In genomic region chrX:41796577-41796976, GRCh38 we compare ENCODE assay signal across 24 cellular contexts.
DNase-seq lines count a peak whose midpoint lies in the region; ATAC-seq and TF ChIP-seq lines count a peak whose summit lies in the region.
"Had no signal": no experiment of that assay in that cellular context is flagged by ENCODE, and none has a peak within 500 bp of the region (broad histone marks: within the 10 kb centered on the region; RNA-seq: fewer than 3 reads in every experiment).

No MANE protein-coding gene starts in this region.

- H3K36me3 ChIP-seq in psoas muscle (ENCODE audit: insufficient read depth in 1 of 2, low read depth in 1 of 2) (no peaks in the 10 kb centered on the region), stomach (no peaks in the 10 kb centered on the region), neural progenitor cell (no peaks in the 10 kb centered on the region)
- H3K36me3 ChIP-seq: breast epithelium, prostate gland had no signal

- H3K27ac ChIP-seq in CD4-positive, alpha-beta T cell (ENCODE audit: low read depth, low read length): no peak overlapping the region
- H3K27ac ChIP-seq in psoas muscle (no peak overlapping the region), stomach (no peak overlapping the region), neural progenitor cell (no peak overlapping the region)
- H3K27ac ChIP-seq: breast epithelium, foreskin keratinocyte, prostate gland had no signal

- no peak overlapping the region for H3K4me3 Mint-ChIP-seq in CD4-positive, alpha-beta T cell
- H3K4me3 Mint-ChIP-seq in activated CD4-positive, alpha-beta memory T cell treated with anti-CD3 and anti-CD28 coated beads for 36 hours: no peak overlapping the region
- H3K4me3 Mint-ChIP-seq in neural progenitor cell: no peak overlapping the region
- H3K4me3 Mint-ChIP-seq: dendritic cell treated with granulocyte-macrophage colony-stimulating factor and Interleukin-4, amounts not matched to agents 40 ng/mL and 50 ng/mL, for 4 days; GM23338 had no signal

- H3K4me3 ChIP-seq in psoas muscle: no peak overlapping the region
- H3K4me3 ChIP-seq in stomach: no peak overlapping the region
- H3K4me3 ChIP-seq in neural progenitor cell: no peak overlapping the region
- H3K4me3 ChIP-seq: breast epithelium, GM23338, prostate gland, skin epidermis had no signal

- peaks cover 4% of the 10 kb centered on the region for H3K9me3 ChIP-seq in CD4-positive, alpha-beta T cell (ENCODE audit: control insufficient read depth, low read length)
- H3K9me3 ChIP-seq in psoas muscle (no peaks in the 10 kb centered on the region), stomach (peaks cover 0 to 6% (median 2%) of the 10 kb centered on the region in 4 donors), neural progenitor cell (ENCODE audit: low read depth) (no peaks in the 10 kb centered on the region)
- H3K9me3 ChIP-seq: Caco-2, prostate gland had no signal

- TF ChIP-seq CTCF in CD4-positive, alpha-beta T cell (IDR thresholded peaks at IDR 0.05): no peak
- TF ChIP-seq CTCF in psoas muscle (IDR thresholded peaks at IDR 0.05): no peak
- TF ChIP-seq CTCF in stomach (IDR thresholded peaks at IDR 0.05): no peak
- TF ChIP-seq CTCF in neural progenitor cell (IDR thresholded peaks at IDR 0.05): no peak

- H3K4me2 ChIP-seq in neural progenitor cell: no peak overlapping the region
- H3K4me2 ChIP-seq: GM23338 had no signal

- H2AFZ ChIP-seq in neural progenitor cell (replicated peaks): no peak overlapping the region
- H2AFZ ChIP-seq: GM23338 had no signal

- CTCF ChIA-PET in CD4-positive, alpha-beta T cell (lab: Charles Lee): interaction anchor here (0.6 kb wide), 1 partner anchor 15 kb away, joined by 3 read pairs; no protein-coding TSS in a partner anchor
- CTCF ChIA-PET in activated CD4-positive, alpha-beta memory T cell treated with anti-CD3 and anti-CD28 coated beads for 36 hours (lab: Charles Lee): no interaction called here

- peaks cover 37% of the 10 kb centered on the region for H3K79me2 ChIP-seq in neural progenitor cell (ENCODE audit: low read depth)

- 72 to 96% (median 84%) methylated on average over 1 of the region's 1 CpG for WGBS in psoas muscle, 3 donors
- 63 to 91% (median 85%) methylated on average over 1 of the region's 1 CpG for WGBS in stomach, 5 donors

- intact Hi-C loops in CD4-positive, alpha-beta T cell (cut with DNase I, micrococcal nuclease): loop anchor here (5.0 to 10.0 kb wide), 4 partner anchors 1146 to 1761 kb away; no protein-coding TSS in a partner anchor
- intact Hi-C loops in activated CD4-positive, alpha-beta memory T cell treated with anti-CD3 and anti-CD28 coated beads for 36 hours (cut with micrococcal nuclease): loop anchor here (2.0 to 10.0 kb wide), 4 partner anchors 110 to 1761 kb away; no protein-coding TSS in a partner anchor
- intact Hi-C loops in psoas muscle (cut with DNase I): no loop called here
- intact Hi-C loops in stomach (cut with DNase I; ENCODE audit: low total_unique reads): no loop called here

- H3K27ac Mint-ChIP-seq in CD4-positive, alpha-beta T cell: peak overlapping the region; percentile 13
- H3K27ac Mint-ChIP-seq in activated CD4-positive, alpha-beta memory T cell treated with anti-CD3 and anti-CD28 coated beads for 36 hours: peak overlapping the region; percentile 31
- H3K27ac Mint-ChIP-seq in neural progenitor cell: no peak overlapping the region
- H3K27ac Mint-ChIP-seq: dendritic cell treated with granulocyte-macrophage colony-stimulating factor and Interleukin-4, amounts not matched to agents 40 ng/mL and 50 ng/mL, for 4 days; GM23338 had no signal

- H3K9me3 Mint-ChIP-seq in CD4-positive, alpha-beta T cell: no peaks in the 10 kb centered on the region
- peaks cover 8% of the 10 kb centered on the region for H3K9me3 Mint-ChIP-seq in activated CD4-positive, alpha-beta memory T cell treated with anti-CD3 and anti-CD28 coated beads for 36 hours
- peaks cover 7% of the 10 kb centered on the region for H3K9me3 Mint-ChIP-seq in neural progenitor cell
- H3K9me3 Mint-ChIP-seq: dendritic cell treated with granulocyte-macrophage colony-stimulating factor and Interleukin-4, amounts not matched to agents 40 ng/mL and 50 ng/mL, for 4 days had no signal

- H3K4me1 ChIP-seq in psoas muscle (no peaks in the 10 kb centered on the region), stomach (no peaks in the 10 kb centered on the region), neural progenitor cell (peaks cover 7% of the 10 kb centered on the region)
- H3K4me1 ChIP-seq: breast epithelium, Caco-2, foreskin keratinocyte, prostate gland had no signal

- no peak for TF ChIP-seq POLR2A in stomach (IDR thresholded peaks at IDR 0.05)

- DNase-seq in CD4-positive, alpha-beta T cell: no peak
- DNase-seq in activated CD4-positive, alpha-beta memory T cell treated with anti-CD3 and anti-CD28 coated beads for 36 hours: no peak
- DNase-seq in amygdala (lab: John Stamatoyannopoulos, UW) (no peak), psoas muscle (no peak), stomach (no peak), neural progenitor cell (ENCODE audit: low spot score) (no peak)
- DNase-seq: activated CD4-positive, alpha-beta T cell treated with anti-CD3 and anti-CD28 coated beads for 1 hour; activated CD8-positive, alpha-beta memory T cell treated with anti-CD3 and anti-CD28 coated beads, Interleukin-2, amount 50 U/mL, for 48 hours; Caco-2; foreskin keratinocyte; mesendoderm; NCI-H1048; NCI-H2029 treated with DMSO at 0.1 percent for 48 hours; NCI-H510A treated with DMSO at 0.1 percent for 48 hours; SHP77 treated with DMSO at 0.1 percent for 48 hours; stimulated activated CD4-positive, alpha-beta T cell treated with anti-CD3 and anti-CD28 coated beads, Interleukin-4, amount 100 ng/mL, for 1 hour; substantia nigra had no signal

- H3K9ac ChIP-seq in neural progenitor cell: no peak overlapping the region

- peaks cover 35% of the 10 kb centered on the region for H3K4me1 Mint-ChIP-seq in CD4-positive, alpha-beta T cell (ENCODE audit: low read depth)
- H3K4me1 Mint-ChIP-seq in activated CD4-positive, alpha-beta memory T cell treated with anti-CD3 and anti-CD28 coated beads for 36 hours (ENCODE audit: low read depth): peaks cover 39% of the 10 kb centered on the region
- H3K4me1 Mint-ChIP-seq in neural progenitor cell: no peaks in the 10 kb centered on the region

- POLR2A ChIA-PET in CD4-positive, alpha-beta T cell (lab: Charles Lee): no interaction called here
- POLR2A ChIA-PET in activated CD4-positive, alpha-beta memory T cell treated with anti-CD3 and anti-CD28 coated beads for 36 hours (lab: Charles Lee): interaction anchor here (0.6 to 1.3 kb wide), 2 partner anchors 11 to 110 kb away, joined by 3 to 4 read pairs; no protein-coding TSS in a partner anchor

- peaks cover 12% of the 10 kb centered on the region for H3K36me3 Mint-ChIP-seq in CD4-positive, alpha-beta T cell (ENCODE audit: low read depth)
- H3K36me3 Mint-ChIP-seq in activated CD4-positive, alpha-beta memory T cell treated with anti-CD3 and anti-CD28 coated beads for 36 hours: peaks cover under 1% of the 10 kb centered on the region
- peaks cover 2% of the 10 kb centered on the region for H3K36me3 Mint-ChIP-seq in neural progenitor cell

- TF ChIP-seq EP300 in stomach (IDR thresholded peaks at IDR 0.05): no peak

- no peaks in the 10 kb centered on the region for H3K27me3 Mint-ChIP-seq in CD4-positive, alpha-beta T cell
- no peaks in the 10 kb centered on the region for H3K27me3 Mint-ChIP-seq in activated CD4-positive, alpha-beta memory T cell treated with anti-CD3 and anti-CD28 coated beads for 36 hours
- H3K27me3 Mint-ChIP-seq in neural progenitor cell (ENCODE audit: insufficient read depth, low read depth): no peaks in the 10 kb centered on the region
- H3K27me3 Mint-ChIP-seq: dendritic cell treated with granulocyte-macrophage colony-stimulating factor and Interleukin-4, amounts not matched to agents 40 ng/mL and 50 ng/mL, for 4 days had no signal

- H3K27me3 ChIP-seq in CD4-positive, alpha-beta T cell (ENCODE audit: control insufficient read depth, insufficient read depth, low read length): no peaks in the 10 kb centered on the region
- H3K27me3 ChIP-seq in psoas muscle (ENCODE audit: insufficient read depth in 3 of 3, low read length in 2 of 3) (no peaks in the 10 kb centered on the region), stomach (no peaks in the 10 kb centered on the region), neural progenitor cell (no peaks in the 10 kb centered on the region)
- H3K27me3 ChIP-seq: foreskin keratinocyte had no signal

- ATAC-seq in CD4-positive, alpha-beta T cell (ENCODE audit: poor library complexity): no peak
- ATAC-seq in GM18511 (IDR thresholded peaks at IDR 0.05; ENCODE audit: unreplicated experiment) (peak; percentile 46), HG02973 (IDR thresholded peaks at IDR 0.05; ENCODE audit: unreplicated experiment) (peak; percentile 48), psoas muscle (no peak)
- ATAC-seq: foreskin keratinocyte, GM23338 had no signal

- peaks cover 4% of the 10 kb centered on the region for H4K20me1 ChIP-seq in neural progenitor cell (ENCODE audit: low read depth)

- no peaks in the 10 kb centered on the region for H3F3A ChIP-seq in neural progenitor cell (ENCODE audit: low read depth)

Comparison
In these comparisons a context has a peak if more than half of its experiments do, and no peak if none do; other contexts are left out.
1. ATAC-seq: peak in GM18511 (single experiment) and HG02973 (single experiment); none in CD4-positive, alpha-beta T cell (single experiment) and psoas muscle (0 of 4).
2. intact Hi-C loops: an anchor here in CD4-positive, alpha-beta T cell (5.0 to 10.0 kb wide) and activated CD4-positive, alpha-beta memory T cell treated with anti-CD3 and anti-CD28 coated beads for 36 hours (2.0 to 10.0 kb wide); none called in psoas muscle and stomach.